In the genomic region with DNA sequence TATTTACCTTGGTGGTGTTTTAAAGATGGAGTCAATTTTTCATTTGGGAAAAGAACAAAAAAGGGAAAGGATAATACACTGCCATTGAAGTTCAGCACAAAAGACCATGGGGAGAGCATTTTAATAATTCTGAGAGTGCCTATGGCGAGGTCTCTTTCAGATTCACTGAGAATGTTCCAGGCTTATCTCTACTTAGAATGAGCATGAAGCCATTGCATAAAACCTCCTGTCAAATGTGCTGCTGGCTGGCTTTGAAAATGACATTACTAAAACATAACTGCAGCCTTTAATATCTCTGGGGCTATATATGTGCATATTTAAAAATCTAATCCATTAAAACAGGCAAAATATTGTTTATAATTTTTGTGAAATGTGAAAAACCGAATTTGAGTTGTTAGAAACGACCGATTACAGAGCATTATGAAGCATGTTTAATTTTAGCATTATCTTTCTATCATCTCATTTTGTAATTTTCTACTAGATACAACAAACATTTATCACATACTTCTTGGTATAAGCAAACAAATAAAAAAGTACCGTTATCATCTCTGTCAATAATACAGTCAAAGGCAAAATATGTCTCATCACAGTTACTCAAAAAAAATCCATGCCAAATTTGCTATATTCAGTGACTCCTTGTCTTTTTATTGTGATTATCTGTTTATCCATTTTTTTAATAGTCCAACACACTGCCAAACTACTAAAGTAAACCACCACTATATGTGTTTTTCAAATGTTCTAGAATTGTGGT, we compare ENCODE assay signal across 19 cellular contexts. TPM values are rescaled to one million over a fixed set of nuclear protein-coding genes. Genes with fewer than 3 reads are reported as not detected.
DNase-seq lines count a peak whose midpoint lies in the region; ATAC-seq, FAIRE-seq and TF ChIP-seq lines count a peak whose summit lies in the region.
"Had no signal": no experiment of that assay in that cellular context is flagged by ENCODE, and none has a peak within 500 bp of the region (broad histone marks: within the 10 kb centered on the region; RNA-seq: fewer than 3 reads in every experiment).

No MANE protein-coding gene starts in this region.

- H3K9me2 ChIP-seq in SK-N-SH = no peaks in the 10 kb centered on the region
- no peaks in the 10 kb centered on the region for H3K9me2 ChIP-seq in Loucy (replicated peaks; ENCODE audit: low read depth, low read length)

- DNase-seq in SK-N-SH (peak; percentile 22), A549 (ENCODE audit: low read depth in 1 of 2, low spot score in 1 of 2) (no peak), mesothelial cell of epicardium (ENCODE audit: low spot score in 2 of 2, unreplicated experiment in 2 of 2) (no peak), HEK293T (ENCODE audit: extremely low spot score) (no peak)
- DNase-seq: Calu3; CD4-positive, alpha-beta memory T cell; DMS79 treated with DMSO at 0.1 percent for 48 hours; GF-D8; GOT3; H7; IMR-90 had no signal

- H3K4me1 Mint-ChIP-seq in mesothelial cell of epicardium = no peaks in the 10 kb centered on the region
- H3K4me1 Mint-ChIP-seq: CD14-positive monocyte; CD4-positive, alpha-beta memory T cell had no signal

- H3K27me3 ChIP-seq in SK-N-SH (ENCODE audit: insufficient read depth) = no peaks in the 10 kb centered on the region
- H3K27me3 ChIP-seq in Loucy (ENCODE audit: insufficient read depth, low read length, poor library complexity, severe bottlenecking) = no peaks in the 10 kb centered on the region
- H3K27me3 ChIP-seq: BLaER1 had no signal

- POLR2A ChIA-PET in SK-N-SH (lab: Yijun Ruan, JAX) = no interaction called here
- POLR2A ChIA-PET in A549 (lab: Yijun Ruan, JAX) = no interaction called here
- POLR2A ChIA-PET in HEK293T (lab: Yijun Ruan, JAX) = no interaction called here

- no peak for TF ChIP-seq POLR2A in A549 (IDR thresholded peaks at IDR 0.05; ENCODE audit: low read length)

- no peak overlapping the region for H3K4me2 ChIP-seq in SK-N-SH
- H3K4me2 ChIP-seq in A549 = peak overlapping the region; percentile 8; the same call in 1 of the 3 replicates
- no peak overlapping the region for H3K4me2 ChIP-seq in Loucy (ENCODE audit: low read depth, low read length, poor library complexity, severe bottlenecking)
- H3K4me2 ChIP-seq: BLaER1 had no signal

- no peak overlapping the region for H3K4me3 Mint-ChIP-seq in mesothelial cell of epicardium
- H3K4me3 Mint-ChIP-seq: CD14-positive monocyte; CD4-positive, alpha-beta memory T cell had no signal

- H3K36me3 ChIP-seq in SK-N-SH (replicated peaks in 1 of 2; ENCODE audit: control insufficient read depth in 1 of 2, insufficient read depth in 2 of 2, low read length in 1 of 2) = no peaks in the 10 kb centered on the region
- no peaks in the 10 kb centered on the region for H3K36me3 ChIP-seq in Loucy (ENCODE audit: insufficient read depth, low read length)
- H3K36me3 ChIP-seq: BLaER1 had no signal

- CTCF ChIA-PET in SK-N-SH (lab: Yijun Ruan, JAX) = interaction anchor here (1.3 kb wide), 1 partner anchor 46 kb away, joined by 3 read pairs; the partner anchor contains the start of gene YARS2
- CTCF ChIA-PET in A549 (lab: Yijun Ruan, JAX) = no interaction called here
- CTCF ChIA-PET in HEK293T (lab: Yijun Ruan, JAX) = no interaction called here

- TF ChIP-seq EP300 in SK-N-SH (IDR thresholded peaks at IDR 0.05; ENCODE audit: borderline replicate concordance in 1 of 2, low read depth in 1 of 2, low read length in 1 of 2) = no peak
- no peak for TF ChIP-seq EP300 in A549 (IDR thresholded peaks at IDR 0.05)

- H3K9me3 Mint-ChIP-seq in mesothelial cell of epicardium = peaks cover 31% of the 10 kb centered on the region

- no peak for TF ChIP-seq CTCF in SK-N-SH (IDR thresholded peaks at IDR 0.05)
- no peak for TF ChIP-seq CTCF in A549 (IDR thresholded peaks at IDR 0.05)
- no peak for TF ChIP-seq CTCF in Loucy (conservative IDR thresholded peaks at IDR 0.05; ENCODE audit: low read length)
- no peak for TF ChIP-seq CTCF in mesothelial cell of epicardium (IDR thresholded peaks at IDR 0.05; ENCODE audit: unreplicated experiment)

- no peak overlapping the region for H2AFZ ChIP-seq in SK-N-SH (ENCODE audit: low read depth)
- H2AFZ ChIP-seq in Loucy (ENCODE audit: low read length) = 0 out of 2 replicates have a peak overlapping the region, but pooled peaks have one; percentile 28

- 30% methylated on average over 5 of the region's 5 CpGs for WGBS in SK-N-SH (ENCODE audit: low lambda C conversion rate)
- 34% methylated on average over 5 of the region's 5 CpGs for WGBS in A549 (ENCODE audit: missing lambda C conversion rate)

- H3K36me3 Mint-ChIP-seq in mesothelial cell of epicardium = peaks cover 50% of the 10 kb centered on the region
- H3K36me3 Mint-ChIP-seq: CD14-positive monocyte; CD4-positive, alpha-beta memory T cell had no signal

- TF ChIP-seq RAD21 in SK-N-SH (IDR thresholded peaks at IDR 0.05; ENCODE audit: low read length) (no peak), A549 (conservative IDR thresholded peaks at IDR 0.05 in 1 of 2, IDR thresholded peaks at IDR 0.05 in 1 of 2) (no peak)

- H3K27me3 Mint-ChIP-seq in mesothelial cell of epicardium (ENCODE audit: low read depth) = no peaks in the 10 kb centered on the region

- H3K4me3 ChIP-seq in SK-N-SH (ENCODE audit: low read depth in 2 of 2, low read length in 1 of 2) (no peak overlapping the region), A549 (no peak overlapping the region), Loucy (ENCODE audit: low read length, poor library complexity, severe bottlenecking) (no peak overlapping the region)
- H3K4me3 ChIP-seq: BLaER1, K562 had no signal

- peak overlapping the region in 1 of 2 experiments; percentile 73; a peak in 2 of 4 replicates for H3K27ac ChIP-seq in SK-N-SH (ENCODE audit: low read depth in 2 of 2, low read length in 1 of 2)
- no peak overlapping the region for H3K27ac ChIP-seq in A549
- H3K27ac ChIP-seq: 22Rv1, BLaER1, HL-60 had no signal

- peak overlapping the region; percentile 47 for H3K27ac Mint-ChIP-seq in mesothelial cell of epicardium
- H3K27ac Mint-ChIP-seq: CD14-positive monocyte; CD4-positive, alpha-beta memory T cell had no signal

- H3K9ac ChIP-seq in SK-N-SH (no peak overlapping the region), Loucy (ENCODE audit: low read depth, low read length, poor library complexity, severe bottlenecking) (no peak overlapping the region)
- H3K9ac ChIP-seq: BLaER1 had no signal

- ATAC-seq in SK-N-SH treated with all-trans-retinoic acid at 6 μM for 48 hours (no peak), A549 (no peak), HG03439 (IDR thresholded peaks at IDR 0.05; ENCODE audit: unreplicated experiment) (no peak)
- ATAC-seq: K562 had no signal

- H3K9me3 ChIP-seq in SK-N-SH = no peaks in the 10 kb centered on the region
- H3K9me3 ChIP-seq in A549 = no peaks in the 10 kb centered on the region
- H3K9me3 ChIP-seq in Loucy (ENCODE audit: insufficient read depth, low read depth, low read length) = no peaks in the 10 kb centered on the region

- no peaks in the 10 kb centered on the region for H3K79me2 ChIP-seq in SK-N-SH (ENCODE audit: insufficient read depth)
- no peaks in the 10 kb centered on the region for H3K79me2 ChIP-seq in Loucy (ENCODE audit: insufficient read depth, low read length)

- FAIRE-seq in A549 (lab: Jason Lieb, UNC) = peak; percentile 83
- FAIRE-seq: K562 had no signal

- H4K20me1 ChIP-seq in SK-N-SH (ENCODE audit: insufficient read depth) (no peaks in the 10 kb centered on the region), Loucy (ENCODE audit: insufficient read depth, low read length, poor library complexity, severe bottlenecking) (no peaks in the 10 kb centered on the region)
- H4K20me1 ChIP-seq: BLaER1 had no signal

- H3F3A ChIP-seq in SK-N-SH (replicated peaks; ENCODE audit: insufficient read depth) (no peaks in the 10 kb centered on the region), Loucy (ENCODE audit: low read depth) (no peaks in the 10 kb centered on the region)

- H3K4me1 ChIP-seq in SK-N-SH (ENCODE audit: control insufficient read depth in 1 of 2, insufficient read depth in 2 of 2, low read depth in 1 of 2, low read length in 1 of 2) (peaks cover 0 to 3% of the 10 kb centered on the region in 2 experiments; a peak in 2 of 4 replicates), A549 (peaks cover 8% of the 10 kb centered on the region; the same call in 2 of the 3 replicates), Loucy (ENCODE audit: insufficient read depth, low read length, poor library complexity, severe bottlenecking) (no peaks in the 10 kb centered on the region)
- H3K4me1 ChIP-seq: BLaER1 had no signal

TF ChIP-seq in SK-N-SH, 30 proteins besides CTCF, POLR2A, EP300 and RAD21 (continues in another document):
- no peak for TF ChIP-seq RCOR1 (IDR thresholded peaks at IDR 0.05; ENCODE audit: low read length)

TF ChIP-seq in SK-N-SH treated with all-trans-retinoic acid at 6 μM for 48 hours, 23 proteins besides CTCF, POLR2A, EP300 and RAD21:
- TF ChIP-seq ZFP30 (CRISPR knock-in tag; IDR thresholded peaks at IDR 0.05) = no peak
TF ChIP-seq in SK-N-SH treated with all-trans-retinoic acid at 6 μM for 48 hours: peak in this region for 0.

TF ChIP-seq in A549, 52 proteins besides CTCF, POLR2A, EP300 and RAD21:
- TF ChIP-seq NR3C1 (IDR thresholded peaks at IDR 0.05) (no peak), GATA3 (IDR thresholded peaks at IDR 0.05; ENCODE audit: borderline replicate concordance) (peak; percentile 45; the same call in 1 of the 2 replicates)
TF ChIP-seq in A549: peak in this region for 1.

TF ChIP-seq in HEK293T, 16 proteins besides CTCF, POLR2A, EP300 and RAD21 (continues in another document):
- TF ChIP-seq NFRKB (IDR thresholded peaks at IDR 0.05) (no peak), HDGF (IDR thresholded peaks at IDR 0.05; ENCODE audit: borderline replicate concordance) (no peak), SP1 (IDR thresholded peaks at IDR 0.05) (no peak), ZNF384 (IDR thresholded peaks at IDR 0.05) (no peak), SUZ12 (IDR thresholded peaks at IDR 0.05) (no peak)
- TF ChIP-seq, protein P1, sequence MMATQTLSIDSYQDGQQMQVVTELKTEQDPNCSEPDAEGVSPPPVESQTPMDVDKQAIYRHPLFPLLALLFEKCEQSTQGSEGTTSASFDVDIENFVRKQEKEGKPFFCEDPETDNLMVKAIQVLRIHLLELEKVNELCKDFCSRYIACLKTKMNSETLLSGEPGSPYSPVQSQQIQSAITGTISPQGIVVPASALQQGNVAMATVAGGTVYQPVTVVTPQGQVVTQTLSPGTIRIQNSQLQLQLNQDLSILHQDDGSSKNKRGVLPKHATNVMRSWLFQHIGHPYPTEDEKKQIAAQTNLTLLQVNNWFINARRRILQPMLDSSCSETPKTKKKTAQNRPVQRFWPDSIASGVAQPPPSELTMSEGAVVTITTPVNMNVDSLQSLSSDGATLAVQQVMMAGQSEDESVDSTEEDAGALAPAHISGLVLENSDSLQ (IDR thresholded peaks at IDR 0.05) = no peak

RNA-seq across cellular contexts. Expression of gene YARS2, which starts 45.7 kb away (rescaled TPM):
- polyA plus RNA-seq in SK-N-SH (2012; rRNA removed) = 14.3 and 16.5 TPM in 2 replicates
- polyA plus RNA-seq in SK-N-SH (2012; cell fraction: cytosol; rRNA removed) = 13.4 and 14.3 TPM in 2 replicates
- 9.4 and 13.2 TPM in 2 replicates for polyA plus RNA-seq in SK-N-SH (2012; cell fraction: nucleus; rRNA removed)
- 39.2 and 43.2 TPM in 2 replicates for polyA plus RNA-seq in A549 (2011; rRNA removed)
- 23.8 and 31.4 TPM in 2 replicates for polyA plus RNA-seq in A549 (2012; cell fraction: cytosol; rRNA removed)
- polyA plus RNA-seq in A549 (2012; cell fraction: nucleus; rRNA removed) = 26.4 and 40.7 TPM in 2 replicates
- polyA plus RNA-seq in A549 (2017; fragmentation: RNase III; extraction: RNeasy Plus Mini Kit Qiagen cat#74134 plus additional on column Dnase treatment) = 23.0 to 23.6 TPM (median 23.3 TPM) in 3 replicates
- 17.4 and 21.2 TPM in 2 replicates for polyA minus RNA-seq in A549 (2011; rRNA and poly(A)+ RNA removed)
- 21.6 to 24.0 TPM (median 21.7 TPM) in 3 replicates for total RNA-seq in mesothelial cell of epicardium
